11 cellular contexts compared by ENCODE assay signal in the genomic region with DNA sequence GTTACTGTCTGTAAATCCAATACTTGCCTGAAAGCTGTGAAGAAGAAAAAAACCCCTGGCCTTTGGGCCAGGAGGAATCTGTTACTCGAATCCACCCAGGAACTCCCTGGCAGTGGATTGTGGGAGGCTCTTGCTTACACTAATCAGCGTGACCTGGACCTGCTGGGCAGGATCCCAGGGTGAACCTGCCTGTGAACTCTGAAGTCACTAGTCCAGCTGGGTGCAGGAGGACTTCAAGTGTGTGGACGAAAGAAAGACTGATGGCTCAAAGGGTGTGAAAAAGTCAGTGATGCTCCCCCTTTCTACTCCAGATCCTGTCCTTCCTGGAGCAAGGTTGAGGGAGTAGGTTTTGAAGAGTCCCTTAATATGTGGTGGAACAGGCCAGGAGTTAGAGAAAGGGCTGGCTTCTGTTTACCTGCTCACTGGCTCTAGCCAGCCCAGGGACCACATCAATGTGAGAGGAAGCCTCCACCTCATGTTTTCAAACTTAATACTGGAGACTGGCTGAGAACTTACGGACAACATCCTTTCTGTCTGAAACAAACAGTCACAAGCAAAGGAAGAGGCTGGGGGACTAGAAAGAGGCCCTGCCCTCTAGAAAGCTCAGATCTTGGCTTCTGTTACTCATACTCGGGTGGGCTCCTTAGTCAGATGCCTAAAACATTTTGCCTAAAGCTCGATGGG. TPM values are rescaled to one million over a fixed set of nuclear protein-coding genes. Genes with fewer than 3 reads are reported as not detected.
DNase-seq lines count a peak whose midpoint lies in the region; ATAC-seq and TF ChIP-seq lines count a peak whose summit lies in the region.
"Had no signal": no experiment of that assay in that cellular context is flagged by ENCODE, and none has a peak within 500 bp of the region (broad histone marks: within the 10 kb centered on the region; RNA-seq: fewer than 3 reads in every experiment).

No MANE protein-coding gene starts in this region.

- H2AFZ ChIP-seq in neural progenitor cell (replicated peaks) = no peak overlapping the region

- TF ChIP-seq CTCF in CD4-positive, alpha-beta T cell (IDR thresholded peaks at IDR 0.05) = no peak
- no peak for TF ChIP-seq CTCF in neural progenitor cell (IDR thresholded peaks at IDR 0.05)

- H3K4me3 Mint-ChIP-seq in CD4-positive, alpha-beta T cell = peak overlapping the region; percentile 79
- H3K4me3 Mint-ChIP-seq in neural progenitor cell = peak overlapping the region; percentile 24

- DNase-seq in CD4-positive, alpha-beta T cell = peak in 7 of 10 experiments; percentile 48 to 59 (median 52)
- peak; percentile 17 for DNase-seq in activated CD4-positive, alpha-beta T cell treated with anti-CD3 and anti-CD28 coated beads for 48 hours
- peak; percentile 46 for DNase-seq in effector CD4-positive, alpha-beta T cell
- DNase-seq in neural progenitor cell (ENCODE audit: low spot score) (no peak), NOMO-1 (lab: John Stamatoyannopoulos, UW; ENCODE audit: unreplicated experiment in 2 of 2) (no peak), NCI-H345 (lab: John Stamatoyannopoulos, UW) (no peak)
- DNase-seq: NCI-H2107, SHP77 had no signal

- no peaks in the 10 kb centered on the region for H3K27me3 ChIP-seq in CD4-positive, alpha-beta T cell (ENCODE audit: control insufficient read depth, insufficient read depth, low read length)
- H3K27me3 ChIP-seq in neural progenitor cell = no peaks in the 10 kb centered on the region
- H3K27me3 ChIP-seq: pancreas had no signal

- no peaks in the 10 kb centered on the region for H3K79me2 ChIP-seq in neural progenitor cell (ENCODE audit: low read depth)

- H3K36me3 Mint-ChIP-seq in CD4-positive, alpha-beta T cell (ENCODE audit: low read depth) = peaks cover 89% of the 10 kb centered on the region
- H3K36me3 Mint-ChIP-seq in neural progenitor cell = peaks cover 5% of the 10 kb centered on the region

- CTCF ChIA-PET in CD4-positive, alpha-beta T cell (lab: Charles Lee) = interaction anchor here (0.6 to 4.8 kb wide), 3 partner anchors 12 to 186 kb away, joined by 3 to 27 read pairs (median 16); partner anchors contain the start of gene PIK3IP1

- peak overlapping the region; percentile 85 for H3K27ac ChIP-seq in CD4-positive, alpha-beta T cell (ENCODE audit: low read depth, low read length)
- no peak overlapping the region for H3K27ac ChIP-seq in neural progenitor cell
- H3K27ac ChIP-seq: pancreas had no signal

- intact Hi-C loops in CD4-positive, alpha-beta T cell (cut with DNase I, micrococcal nuclease) = loop anchor here in 1 of 2 experiments (1.0 to 10.0 kb wide), 2 partner anchors 14 to 194 kb away; partner anchors contain the start of genes PIK3IP1 and SMTN

- peaks cover 95% of the 10 kb centered on the region for H3K4me1 Mint-ChIP-seq in CD4-positive, alpha-beta T cell (ENCODE audit: low read depth)
- peaks cover 4% of the 10 kb centered on the region for H3K4me1 Mint-ChIP-seq in neural progenitor cell

- no peak overlapping the region for H3K9ac ChIP-seq in neural progenitor cell

- peak; percentile 73 for ATAC-seq in CD4-positive, alpha-beta T cell (ENCODE audit: poor library complexity)
- no peak for ATAC-seq in HG03025 (IDR thresholded peaks at IDR 0.05; ENCODE audit: low FRiP score, unreplicated experiment)
- ATAC-seq in GM18907 (IDR thresholded peaks at IDR 0.05; ENCODE audit: unreplicated experiment) = no peak
- ATAC-seq: pancreas had no signal

- no peaks in the 10 kb centered on the region for H3K4me1 ChIP-seq in neural progenitor cell
- H3K4me1 ChIP-seq: pancreas had no signal

- no peaks in the 10 kb centered on the region for H3K9me3 ChIP-seq in CD4-positive, alpha-beta T cell (ENCODE audit: control insufficient read depth, low read length)
- H3K9me3 ChIP-seq in neural progenitor cell (ENCODE audit: low read depth) = no peaks in the 10 kb centered on the region
- H3K9me3 ChIP-seq: pancreas had no signal

- H3K27ac Mint-ChIP-seq in CD4-positive, alpha-beta T cell = peak overlapping the region; percentile 98
- H3K27ac Mint-ChIP-seq in neural progenitor cell = no peak overlapping the region

- H3K36me3 ChIP-seq in neural progenitor cell = no peaks in the 10 kb centered on the region

- H3K9me3 Mint-ChIP-seq in CD4-positive, alpha-beta T cell = no peaks in the 10 kb centered on the region
- H3K9me3 Mint-ChIP-seq in neural progenitor cell = no peaks in the 10 kb centered on the region

- H3K4me3 ChIP-seq in neural progenitor cell = no peak overlapping the region
- H3K4me3 ChIP-seq: pancreas had no signal

- no peaks in the 10 kb centered on the region for H4K20me1 ChIP-seq in neural progenitor cell (ENCODE audit: low read depth)

- POLR2A ChIA-PET in CD4-positive, alpha-beta T cell (lab: Charles Lee) = interaction anchor here (0.6 to 20.9 kb wide), 23 partner anchors 3 to 1864 kb away, joined by 3 to 1064 read pairs (median 5); partner anchors contain the start of genes LIMK2, PATZ1, PIK3IP1 and SELENOM

- H3K4me2 ChIP-seq in neural progenitor cell = no peak overlapping the region

- H3K27me3 Mint-ChIP-seq in CD4-positive, alpha-beta T cell = no peaks in the 10 kb centered on the region
- peaks cover 5% of the 10 kb centered on the region for H3K27me3 Mint-ChIP-seq in neural progenitor cell (ENCODE audit: insufficient read depth, low read depth)

- H3F3A ChIP-seq in neural progenitor cell (ENCODE audit: low read depth) = no peaks in the 10 kb centered on the region

RNA-seq across cellular contexts. Expression of gene PIK3IP1, which starts 13.5 kb away (rescaled TPM):
- 1,000 to 10,000 TPM; 1,063 to 1,072 TPM for total RNA-seq in CD4-positive, alpha-beta T cell
- total RNA-seq in neural progenitor cell (ENCODE audit: low replicate concordance) = 4.5 and 4.7 TPM in 2 replicates

Comparison
In these comparisons a context has a peak if more than half of its experiments do, and no peak if none do; other contexts are left out.
1. DNase-seq: peak in CD4-positive, alpha-beta T cell (7 of 10), activated CD4-positive, alpha-beta T cell treated with anti-CD3 and anti-CD28 coated beads for 48 hours (single experiment) and effector CD4-positive, alpha-beta T cell (single experiment); none in neural progenitor cell (single experiment), NOMO-1 (0 of 2) and NCI-H345 (single experiment).
2. RNA of gene PIK3IP1, which starts 13.5 kb away (total RNA-seq): 1,063 to 1,072 TPM in CD4-positive, alpha-beta T cell; 4.5 to 4.7 TPM in neural progenitor cell; every median in the first group is over 100 times any median in the second.